26 cellular contexts compared by ENCODE assay signal in genomic region chr12:115102450-115102849, GRCh38.
"Had no signal": no experiment of that assay in that cellular context is flagged by ENCODE, and none has a peak within 500 bp of the region (broad histone marks: within the 10 kb centered on the region; RNA-seq: fewer than 3 reads in every experiment).

No MANE protein-coding gene starts in this region.

- H3K79me2 ChIP-seq: hepatocyte had no signal

- H3K36me3 ChIP-seq: neural progenitor cell, right lobe of liver, transverse colon, WERI-Rb-1 had no signal

- H3K27me3 ChIP-seq: hepatocyte, neural progenitor cell, right lobe of liver, testis, transverse colon had no signal

- ATAC-seq: activated CD8-positive, alpha-beta T cell treated with anti-CD3 and anti-CD28 coated beads for 36 hours; activated T-cell treated with anti-CD3 and anti-CD28 coated beads, Interleukin-2, amount 50 U/mL, for 4 hours; activated T-helper 17 cell treated with anti-CD3 and anti-CD28 coated beads, Interleukin-2, amount 50 U/mL, for 72 hours; naive thymus-derived CD4-positive, alpha-beta T cell; right lobe of liver; stimulated activated naive CD8-positive, alpha-beta T cell treated with anti-CD3 and anti-CD28 coated beads, Interleukin-15, Interleukin-2, amounts not matched to agents 100 U/mL and 50 U/mL, for 24 hours had no signal

- FAIRE-seq: endothelial cell of umbilical vein, TTC549, urothelium cell line had no signal

- H3K4me1 ChIP-seq: neural progenitor cell, right lobe of liver, transverse colon had no signal

- H3K9me3 ChIP-seq: right lobe of liver, testis, transverse colon had no signal

- H2AFZ ChIP-seq: hepatocyte, neural progenitor cell had no signal

- H3K9ac ChIP-seq: neural progenitor cell had no signal

- H3K4me3 ChIP-seq: hepatocyte, neural progenitor cell, right lobe of liver, testis, transverse colon had no signal

- H3K27ac ChIP-seq: hepatocyte, neural progenitor cell, right lobe of liver, testis, transverse colon, WERI-Rb-1 had no signal

- DNase-seq: activated CD4-positive, alpha-beta T cell treated with anti-CD3 and anti-CD28 coated beads, Interleukin-2, amount 10 ng/mL, durations not matched to agents 24 days and 14 days; activated CD4-positive, CD25-positive, alpha-beta regulatory T cell treated with anti-CD3 and anti-CD28 coated beads, Interleukin-2, amount 50 U/mL, for 72 hours; activated CD8-positive, alpha-beta T cell treated with anti-CD3 and anti-CD28 coated beads for 36 hours; activated gamma-delta T cell treated with Interleukin-2 at 50 U/mL for 16 hours; activated naive CD4-positive, alpha-beta T cell treated with anti-CD3 and anti-CD28 coated beads, Interleukin-2, amount 50 U/mL, for 16 hours; activated T-cell treated with anti-CD3 and anti-CD28 coated beads, Interleukin-2, amount 50 U/mL, for 4 hours; amygdala; central memory CD4-positive, alpha-beta T cell; foreskin melanocyte; islet precursor cell; naive thymus-derived CD4-positive, alpha-beta T cell; occipital lobe; right lobe of liver; stimulated activated CD4-positive, alpha-beta T cell treated with anti-CD3 and anti-CD28 coated beads, Interleukin-2, amount 100 ng/mL, for 48 hours; stimulated activated naive CD8-positive, alpha-beta T cell treated with anti-CD3 and anti-CD28 coated beads, Interleukin-15, Interleukin-2, amounts not matched to agents 100 U/mL and 50 U/mL, for 24 hours; SW 1271; T-helper 9 cell; testis; transverse colon; WERI-Rb-1 had no signal

- H3K4me2 ChIP-seq: hepatocyte, neural progenitor cell had no signal
